In genomic region chr12:57142121-57142520, GRCh38 we compare ENCODE assay signal across 1 cellular context.
TF ChIP-seq lines count a peak whose summit lies in the region.

No MANE protein-coding gene starts in this region.

TF ChIP-seq in SK-N-SH treated with all-trans-retinoic acid at 6 μM for 48 hours, 23 proteins besides CTCF, POLR2A, EP300 and RAD21 (continued from another document):
- no peak for TF ChIP-seq BACH2 (CRISPR knock-in tag; IDR thresholded peaks at IDR 0.05; ENCODE audit: borderline replicate concordance)
- TF ChIP-seq ZNF70 (CRISPR knock-in tag; IDR thresholded peaks at IDR 0.05) = no peak
- TF ChIP-seq OSR1 (CRISPR knock-in tag; IDR thresholded peaks at IDR 0.05) = no peak
- TF ChIP-seq, protein P1, sequence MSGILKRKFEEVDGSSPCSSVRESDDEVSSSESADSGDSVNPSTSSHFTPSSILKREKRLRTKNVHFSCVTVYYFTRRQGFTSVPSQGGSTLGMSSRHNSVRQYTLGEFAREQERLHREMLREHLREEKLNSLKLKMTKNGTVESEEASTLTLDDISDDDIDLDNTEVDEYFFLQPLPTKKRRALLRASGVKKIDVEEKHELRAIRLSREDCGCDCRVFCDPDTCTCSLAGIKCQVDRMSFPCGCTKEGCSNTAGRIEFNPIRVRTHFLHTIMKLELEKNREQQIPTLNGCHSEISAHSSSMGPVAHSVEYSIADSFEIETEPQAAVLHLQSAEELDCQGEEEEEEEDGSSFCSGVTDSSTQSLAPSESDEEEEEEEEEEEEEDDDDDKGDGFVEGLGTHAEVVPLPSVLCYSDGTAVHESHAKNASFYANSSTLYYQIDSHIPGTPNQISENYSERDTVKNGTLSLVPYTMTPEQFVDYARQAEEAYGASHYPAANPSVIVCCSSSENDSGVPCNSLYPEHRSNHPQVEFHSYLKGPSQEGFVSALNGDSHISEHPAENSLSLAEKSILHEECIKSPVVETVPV (CRISPR knock-in tag; IDR thresholded peaks at IDR 0.05) = no peak
- no peak for TF ChIP-seq TCF4 (CRISPR knock-in tag; IDR thresholded peaks at IDR 0.05; ENCODE audit: borderline replicate concordance)
- no peak for TF ChIP-seq GLIS3 (CRISPR knock-in tag; IDR thresholded peaks at IDR 0.05)
- TF ChIP-seq POU6F1 (CRISPR knock-in tag; IDR thresholded peaks at IDR 0.05; ENCODE audit: borderline replicate concordance, low read depth) = no peak
- no peak for TF ChIP-seq ZFP3 (CRISPR knock-in tag; IDR thresholded peaks at IDR 0.05)
- TF ChIP-seq CREB5 (CRISPR knock-in tag; IDR thresholded peaks at IDR 0.05; ENCODE audit: low read depth) = no peak
- TF ChIP-seq ZFP30 (CRISPR knock-in tag; IDR thresholded peaks at IDR 0.05) = no peak
